15 cellular contexts compared by ENCODE assay signal in the genomic region with DNA sequence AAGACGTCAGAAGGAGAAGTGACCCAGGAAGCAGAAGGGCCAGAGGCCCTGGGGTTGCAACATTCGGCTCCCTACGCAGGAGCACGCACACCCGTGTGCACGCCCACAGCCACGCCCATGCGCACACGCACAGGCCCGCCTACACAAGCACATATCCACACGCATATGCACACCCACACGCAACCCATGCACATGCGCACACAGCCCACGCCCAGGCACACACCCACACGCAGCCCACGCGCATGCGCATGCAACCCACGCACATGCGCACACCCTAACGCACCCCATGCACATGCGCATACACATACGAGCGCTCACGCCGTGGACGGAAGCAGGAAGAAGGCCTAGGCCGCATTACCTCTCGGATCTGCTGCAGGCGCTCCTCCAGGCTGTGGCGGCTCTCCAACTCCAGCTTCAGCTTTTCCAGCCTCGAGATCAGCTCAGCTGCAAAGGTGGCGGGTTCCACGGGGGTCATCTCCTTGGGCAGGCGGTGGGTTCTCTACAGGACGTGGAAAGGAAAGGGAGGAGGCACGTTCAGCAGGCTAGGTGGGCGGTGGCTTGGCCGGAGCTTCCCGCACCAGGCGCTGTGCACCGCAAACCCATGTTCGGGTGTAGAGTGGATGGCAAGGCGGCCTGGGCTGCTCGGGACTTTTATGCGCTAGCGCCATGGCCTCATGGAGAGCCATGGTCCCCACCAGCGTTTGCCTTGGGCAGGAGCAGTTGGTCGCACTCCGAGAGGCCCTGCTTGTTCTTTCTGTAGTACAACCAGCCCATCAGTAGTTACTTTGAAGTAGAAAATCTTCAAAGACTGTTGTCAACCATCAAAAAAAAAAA. TPM values are rescaled to one million over a fixed set of nuclear protein-coding genes. Genes with fewer than 3 reads are reported as not detected.
A peak's percentile ranks its signal among the peaks of the same experiment; 100 is the strongest.
DNase-seq lines count a peak whose midpoint lies in the region; ATAC-seq, FAIRE-seq and TF ChIP-seq lines count a peak whose summit lies in the region.
"Had no signal": no experiment of that assay in that cellular context is flagged by ENCODE, and none has a peak within 500 bp of the region (broad histone marks: within the 10 kb centered on the region; RNA-seq: fewer than 3 reads in every experiment).

No MANE protein-coding gene starts in this region.

- WGBS in K562 (ENCODE audit: insufficient coverage, low coverage, missing lambda C conversion rate), result 29% methylated on average over 36 of the region's 50 CpGs

- H4K20me1 ChIP-seq in K562 (replicated peaks; ENCODE audit: control insufficient read depth, insufficient read depth, low read length), result no peaks in the 10 kb centered on the region; the same call in 1 of the 2 replicates

- peak; percentile 89 for FAIRE-seq in K562 (lab: Jason Lieb, UNC)

- H3K9ac ChIP-seq in K562 (ENCODE audit: insufficient read depth in 1 of 2, low read depth in 2 of 2, low read length in 2 of 2), result peak overlapping the region; percentile 64 to 93

- POLR2A ChIA-PET in CD8-positive, alpha-beta T cell (lab: Charles Lee), result no interaction called here
- POLR2A ChIA-PET in activated CD4-positive, alpha-beta T cell treated with anti-CD3 and anti-CD28 coated beads, Interleukin-2, amount 10 ng/mL, durations not matched to agents 7 days and 5 days (lab: Charles Lee), result no interaction called here
- POLR2A ChIA-PET in K562 (lab: Yijun Ruan, JAX), result interaction anchor here (0.6 kb wide), 1 partner anchor 100 kb away, joined by 4 read pairs; no protein-coding TSS in a partner anchor

- peaks cover 69% of the 10 kb centered on the region for H3K36me3 Mint-ChIP-seq in CD8-positive, alpha-beta T cell
- peaks cover 50% of the 10 kb centered on the region for H3K36me3 Mint-ChIP-seq in activated CD4-positive, alpha-beta T cell treated with anti-CD3 and anti-CD28 coated beads, Interleukin-2, amount 10 ng/mL, durations not matched to agents 7 days and 5 days (ENCODE audit: low read depth)
- H3K36me3 Mint-ChIP-seq: naive B cell had no signal

- no peak for TF ChIP-seq RAD21 in K562 (CRISPR knock-in tag; conservative IDR thresholded peaks at IDR 0.05 in 1 of 2, IDR thresholded peaks at IDR 0.05 in 1 of 2)

- no peaks in the 10 kb centered on the region for H3K9me3 Mint-ChIP-seq in CD8-positive, alpha-beta T cell
- peaks cover 2% of the 10 kb centered on the region for H3K9me3 Mint-ChIP-seq in activated CD4-positive, alpha-beta T cell treated with anti-CD3 and anti-CD28 coated beads, Interleukin-2, amount 10 ng/mL, durations not matched to agents 7 days and 5 days
- H3K9me3 Mint-ChIP-seq: naive B cell; stimulated activated naive CD8-positive, alpha-beta T cell treated with anti-CD3 and anti-CD28 coated beads, Interleukin-15, Interleukin-2, amounts not matched to agents 100 ng/mL and 50 ng/mL, for 24 hours had no signal

- H3K27me3 ChIP-seq in CD8-positive, alpha-beta T cell (ENCODE audit: insufficient read depth, low read length), result no peaks in the 10 kb centered on the region
- no peaks in the 10 kb centered on the region for H3K27me3 ChIP-seq in K562 (ENCODE audit: control insufficient read depth in 2 of 2, insufficient read depth in 2 of 2, low read length in 2 of 2)

- CTCF ChIA-PET in CD8-positive, alpha-beta T cell (lab: Charles Lee), result interaction anchor here (1.0 to 1.2 kb wide), 2 partner anchors 19 to 243 kb away, joined by 3 to 5 read pairs; no protein-coding TSS in a partner anchor
- CTCF ChIA-PET in activated CD4-positive, alpha-beta T cell treated with anti-CD3 and anti-CD28 coated beads, Interleukin-2, amount 10 ng/mL, durations not matched to agents 7 days and 5 days (lab: Charles Lee), result interaction anchor here (0.6 to 1.5 kb wide), 3 partner anchors 19 to 96 kb away, joined by 3 to 4 read pairs (median 3); no protein-coding TSS in a partner anchor
- CTCF ChIA-PET in K562 (lab: Yijun Ruan, JAX; ENCODE audit: low intra/inter-chr PET ratio), result no interaction called here

- in situ Hi-C loops in K562 (cut with MboI), result no loop called here

- no peaks in the 10 kb centered on the region for H3K9me1 ChIP-seq in K562 (ENCODE audit: control insufficient read depth, insufficient read depth, low read length)

- ATAC-seq in CD8-positive, alpha-beta T cell, result peak; percentile 57
- ATAC-seq in K562 (peak; percentile 87), HG02571 (IDR thresholded peaks at IDR 0.05; ENCODE audit: unreplicated experiment) (no peak), HG02798 (IDR thresholded peaks at IDR 0.05; ENCODE audit: poor library complexity, unreplicated experiment) (no peak), HG03571 (IDR thresholded peaks at IDR 0.05; ENCODE audit: unreplicated experiment) (no peak)
- ATAC-seq: esophagus mucosa had no signal

- intact Hi-C loops in CD8-positive, alpha-beta T cell (cut with DNase I, micrococcal nuclease), result no loop called here
- intact Hi-C loops in K562 (cut with micrococcal nuclease) (no loop called here), posterior vena cava (cut with DNase I) (no loop called here)

- H3K9me3 ChIP-seq in CD8-positive, alpha-beta T cell (ENCODE audit: low read length), result no peaks in the 10 kb centered on the region
- no peaks in the 10 kb centered on the region for H3K9me3 ChIP-seq in K562 (replicated peaks; ENCODE audit: control insufficient read depth, insufficient read depth, low read depth, low read length)

- peaks cover 22% of the 10 kb centered on the region for H3K4me1 ChIP-seq in CD8-positive, alpha-beta T cell (ENCODE audit: insufficient read depth, low read length)
- peaks cover 0 to 23% of the 10 kb centered on the region in 2 experiments; a peak in 2 of 5 replicates for H3K4me1 ChIP-seq in K562 (replicated peaks in 1 of 2; ENCODE audit: control insufficient read depth in 2 of 2, insufficient read depth in 2 of 2, low read length in 2 of 2)

- TF ChIP-seq POLR2A in K562 (conservative IDR thresholded peaks at IDR 0.05), result peak; percentile 81

- TF ChIP-seq CTCF in CD8-positive, alpha-beta T cell (IDR thresholded peaks at IDR 0.05), result no peak
- TF ChIP-seq CTCF in K562 (IDR thresholded peaks at IDR 0.05 in 2 of 3, conservative IDR thresholded peaks at IDR 0.05 in 1 of 3; ENCODE audit: insufficient read depth in 2 of 3, low read depth in 1 of 3, low read length in 3 of 3), result no peak

- peak overlapping the region; percentile 45 for H3K4me3 Mint-ChIP-seq in CD8-positive, alpha-beta T cell
- H3K4me3 Mint-ChIP-seq in activated CD4-positive, alpha-beta T cell treated with anti-CD3 and anti-CD28 coated beads, Interleukin-2, amount 10 ng/mL, durations not matched to agents 7 days and 5 days, result peak overlapping the region; percentile 68
- H3K4me3 Mint-ChIP-seq: B cell; naive B cell; stimulated activated naive CD8-positive, alpha-beta T cell treated with anti-CD3 and anti-CD28 coated beads, Interleukin-15, Interleukin-2, amounts not matched to agents 100 ng/mL and 50 ng/mL, for 24 hours had no signal

- H3K4me2 ChIP-seq in K562 (ENCODE audit: insufficient read depth, low read length), result peak overlapping the region; percentile 77

- H3K4me3 ChIP-seq in CD8-positive, alpha-beta T cell (ENCODE audit: low read depth, low read length), result no peak overlapping the region
- H3K4me3 ChIP-seq in K562, result peak overlapping the region; percentile 49

- no peak overlapping the region for H3K27ac ChIP-seq in CD8-positive, alpha-beta T cell (ENCODE audit: low read depth, low read length)
- peak overlapping the region; percentile 79 for H3K27ac ChIP-seq in K562 (ENCODE audit: extremely low read depth, low read depth, low read length)

- H2AFZ ChIP-seq in K562 (ENCODE audit: low read depth, low read length), result peak overlapping the region; percentile 78

- TF ChIP-seq EP300 in K562 (IDR thresholded peaks at IDR 0.05; ENCODE audit: low read length), result no peak

- H3K27ac Mint-ChIP-seq in CD8-positive, alpha-beta T cell, result no peak overlapping the region
- peak overlapping the region; percentile 81 for H3K27ac Mint-ChIP-seq in activated CD4-positive, alpha-beta T cell treated with anti-CD3 and anti-CD28 coated beads, Interleukin-2, amount 10 ng/mL, durations not matched to agents 7 days and 5 days
- H3K27ac Mint-ChIP-seq: B cell; stimulated activated naive CD8-positive, alpha-beta T cell treated with anti-CD3 and anti-CD28 coated beads, Interleukin-15, Interleukin-2, amounts not matched to agents 100 ng/mL and 50 ng/mL, for 24 hours had no signal

- H3K36me3 ChIP-seq in CD8-positive, alpha-beta T cell (ENCODE audit: insufficient read depth, low read length), result peaks cover 46% of the 10 kb centered on the region
- peaks cover 20% of the 10 kb centered on the region; the same call in 2 of the 3 replicates for H3K36me3 ChIP-seq in K562 (ENCODE audit: control insufficient read depth, insufficient read depth, low read length)

- H3K4me1 Mint-ChIP-seq in CD8-positive, alpha-beta T cell (ENCODE audit: low read depth), result peaks cover 27% of the 10 kb centered on the region
- H3K4me1 Mint-ChIP-seq in activated CD4-positive, alpha-beta T cell treated with anti-CD3 and anti-CD28 coated beads, Interleukin-2, amount 10 ng/mL, durations not matched to agents 7 days and 5 days, result peaks cover 25% of the 10 kb centered on the region
- H3K4me1 Mint-ChIP-seq: B cell, naive B cell had no signal

- H3K79me2 ChIP-seq in K562 (ENCODE audit: control insufficient read depth, insufficient read depth, low read length), result peaks cover 41% of the 10 kb centered on the region

- DNase-seq in CD8-positive, alpha-beta T cell, result no peak
- DNase-seq in activated CD4-positive, alpha-beta T cell treated with anti-CD3 and anti-CD28 coated beads, Interleukin-2, amount 10 ng/mL, durations not matched to agents 7 days and 5 days, result peak; percentile 62
- DNase-seq in K562 (ENCODE audit: extremely low read depth in 1 of 4, low spot score in 3 of 4) (peak; percentile 81 to 90 (median 85)), posterior vena cava (ENCODE audit: low spot score) (peak; percentile 78), NOMO-1 (lab: John Stamatoyannopoulos, UW; ENCODE audit: unreplicated experiment in 2 of 2) (no peak)
- DNase-seq: HCEC 1CT, MM.1S, naive B cell, NCI-H2227 treated with DMSO at 0.1 percent for 48 hours had no signal

- BruUV-seq in K562 (replicated peaks; lab: Mats Ljungman, UMichigan), result no TSS peak

- H3K27me3 Mint-ChIP-seq in CD8-positive, alpha-beta T cell (ENCODE audit: low read depth), result no peaks in the 10 kb centered on the region
- no peaks in the 10 kb centered on the region for H3K27me3 Mint-ChIP-seq in activated CD4-positive, alpha-beta T cell treated with anti-CD3 and anti-CD28 coated beads, Interleukin-2, amount 10 ng/mL, durations not matched to agents 7 days and 5 days
- H3K27me3 Mint-ChIP-seq: B cell; stimulated activated naive CD8-positive, alpha-beta T cell treated with anti-CD3 and anti-CD28 coated beads, Interleukin-15, Interleukin-2, amounts not matched to agents 100 ng/mL and 50 ng/mL, for 24 hours had no signal

RNA-seq across cellular contexts. Expression of a gene that starts 23.4 kb away (rescaled TPM):
- total RNA-seq in CD8-positive, alpha-beta T cell, result 10 to 100 TPM; 15.8 to 20.9 TPM
- total RNA-seq in activated CD4-positive, alpha-beta T cell treated with anti-CD3 and anti-CD28 coated beads, Interleukin-2, amount 10 ng/mL, durations not matched to agents 7 days and 5 days, result 10 to 100 TPM; 12.7 to 13.4 TPM
- 6.0 and 8.2 TPM in 2 replicates for total RNA-seq in K562 (2011; cell fraction: chromatin; rRNA removed; ENCODE audit: low replicate concordance)
- total RNA-seq in K562 (2011; cell fraction: nucleolus; rRNA removed), result 5.2 and 5.7 TPM in 2 replicates
- total RNA-seq in K562 (2011; cell fraction: nucleoplasm; rRNA removed), result 2.6 and 3.2 TPM in 2 replicates
- total RNA-seq in K562 (2014; rRNA removed) (2.3 and 3.3 TPM in 2 replicates), K562 (2014; rRNA removed; fragmentation: Illumina TruSeq; extraction: Trizol) (1.1 and 1.5 TPM in 2 replicates), K562 (2015; rRNA removed; fragmentation: Illumina TruSeq; extraction: Trizol) (1.4 and 1.8 TPM in 2 replicates), K562 (2021) (2.4 and 2.8 TPM in 2 replicates), posterior vena cava (10 to 100 TPM; 21.2 to 23.5 TPM)
- polyA plus RNA-seq in K562 (2011; rRNA removed) (0.54 and 1.1 TPM in 2 replicates), K562 (2014; fragmentation: Illumina TruSeq; extraction: Trizol) (1.2 and 1.7 TPM in 2 replicates), K562 (2014; fragmentation: Nextera tagmentation; extraction: Ambion mirVana) (under 1 TPM; 0.21 to 0.31 TPM), K562 (2014; rRNA removed) (1.2 and 1.6 TPM in 2 replicates)
- 0.32 and 1.3 TPM in 2 replicates for polyA plus RNA-seq in K562 (2011; cell fraction: cytosol; rRNA removed)
- 1.2 and 4.5 TPM in 2 replicates for polyA plus RNA-seq in K562 (2011; cell fraction: nucleus; rRNA removed)
- polyA plus RNA-seq in K562 (2012), result 1.3 and 1.4 TPM in 2 replicates
- 1.5 and 1.9 TPM in 2 replicates for polyA minus RNA-seq in K562 (2011; rRNA and poly(A)+ RNA removed)
- 0.57 TPM in 1 of 2 replicates, not detected in the other for polyA minus RNA-seq in K562 (2011; cell fraction: cytosol; rRNA and poly(A)+ RNA removed)
- polyA minus RNA-seq in K562 (2011; cell fraction: nucleus; rRNA and poly(A)+ RNA removed), result 2.2 and 3.9 TPM in 2 replicates

Comparison
In these comparisons a context has a peak if more than half of its experiments do, and no peak if none do; other contexts are left out.
1. ATAC-seq: peak in CD8-positive, alpha-beta T cell (single experiment) and K562 (single experiment); none in HG02571 (single experiment), HG02798 (single experiment) and HG03571 (single experiment).
2. DNase-seq: peak in activated CD4-positive, alpha-beta T cell treated with anti-CD3 and anti-CD28 coated beads, Interleukin-2, amount 10 ng/mL, durations not matched to agents 7 days and 5 days (single experiment), K562 (4 of 4) and posterior vena cava (single experiment); none in CD8-positive, alpha-beta T cell (0 of 7) and NOMO-1 (0 of 2).